1 cellular context compared by ENCODE assay signal in the genomic region with DNA sequence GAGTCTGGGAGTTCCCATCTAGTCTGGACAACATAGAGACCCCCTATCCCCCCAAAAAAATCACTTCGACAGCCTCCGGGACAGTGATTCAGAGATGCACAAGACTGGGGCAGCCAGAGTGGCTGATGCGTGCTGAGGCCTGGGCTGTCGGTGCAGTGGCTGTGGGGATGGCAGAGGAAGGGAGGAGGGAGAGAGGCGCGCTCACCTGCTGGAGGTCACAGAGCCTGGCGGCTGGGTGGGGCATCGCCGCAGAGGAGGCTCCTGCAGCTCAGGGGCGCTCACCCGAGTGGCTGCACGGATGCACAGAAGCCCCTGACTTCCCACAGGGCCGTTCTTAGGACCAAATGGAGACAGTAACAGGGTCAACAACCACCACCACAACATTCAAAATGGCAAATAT.
TF ChIP-seq lines count a peak whose summit lies in the region.

No MANE protein-coding gene starts in this region.

TF ChIP-seq in GM23338, 12 proteins besides CTCF, POLR2A, EP300 and RAD21 (continued from another document):
- TF ChIP-seq, protein P1, sequence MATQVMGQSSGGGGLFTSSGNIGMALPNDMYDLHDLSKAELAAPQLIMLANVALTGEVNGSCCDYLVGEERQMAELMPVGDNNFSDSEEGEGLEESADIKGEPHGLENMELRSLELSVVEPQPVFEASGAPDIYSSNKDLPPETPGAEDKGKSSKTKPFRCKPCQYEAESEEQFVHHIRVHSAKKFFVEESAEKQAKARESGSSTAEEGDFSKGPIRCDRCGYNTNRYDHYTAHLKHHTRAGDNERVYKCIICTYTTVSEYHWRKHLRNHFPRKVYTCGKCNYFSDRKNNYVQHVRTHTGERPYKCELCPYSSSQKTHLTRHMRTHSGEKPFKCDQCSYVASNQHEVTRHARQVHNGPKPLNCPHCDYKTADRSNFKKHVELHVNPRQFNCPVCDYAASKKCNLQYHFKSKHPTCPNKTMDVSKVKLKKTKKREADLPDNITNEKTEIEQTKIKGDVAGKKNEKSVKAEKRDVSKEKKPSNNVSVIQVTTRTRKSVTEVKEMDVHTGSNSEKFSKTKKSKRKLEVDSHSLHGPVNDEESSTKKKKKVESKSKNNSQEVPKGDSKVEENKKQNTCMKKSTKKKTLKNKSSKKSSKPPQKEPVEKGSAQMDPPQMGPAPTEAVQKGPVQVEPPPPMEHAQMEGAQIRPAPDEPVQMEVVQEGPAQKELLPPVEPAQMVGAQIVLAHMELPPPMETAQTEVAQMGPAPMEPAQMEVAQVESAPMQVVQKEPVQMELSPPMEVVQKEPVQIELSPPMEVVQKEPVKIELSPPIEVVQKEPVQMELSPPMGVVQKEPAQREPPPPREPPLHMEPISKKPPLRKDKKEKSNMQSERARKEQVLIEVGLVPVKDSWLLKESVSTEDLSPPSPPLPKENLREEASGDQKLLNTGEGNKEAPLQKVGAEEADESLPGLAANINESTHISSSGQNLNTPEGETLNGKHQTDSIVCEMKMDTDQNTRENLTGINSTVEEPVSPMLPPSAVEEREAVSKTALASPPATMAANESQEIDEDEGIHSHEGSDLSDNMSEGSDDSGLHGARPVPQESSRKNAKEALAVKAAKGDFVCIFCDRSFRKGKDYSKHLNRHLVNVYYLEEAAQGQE (IDR thresholded peaks at IDR 0.05; ENCODE audit: unreplicated experiment): no peak
- no peak for TF ChIP-seq ZNF114 (CRISPR knock-in tag; IDR thresholded peaks at IDR 0.05)
- no peak for TF ChIP-seq POLR2AphosphoS5 (IDR thresholded peaks at IDR 0.05; ENCODE audit: low read depth)
- TF ChIP-seq, protein P2, sequence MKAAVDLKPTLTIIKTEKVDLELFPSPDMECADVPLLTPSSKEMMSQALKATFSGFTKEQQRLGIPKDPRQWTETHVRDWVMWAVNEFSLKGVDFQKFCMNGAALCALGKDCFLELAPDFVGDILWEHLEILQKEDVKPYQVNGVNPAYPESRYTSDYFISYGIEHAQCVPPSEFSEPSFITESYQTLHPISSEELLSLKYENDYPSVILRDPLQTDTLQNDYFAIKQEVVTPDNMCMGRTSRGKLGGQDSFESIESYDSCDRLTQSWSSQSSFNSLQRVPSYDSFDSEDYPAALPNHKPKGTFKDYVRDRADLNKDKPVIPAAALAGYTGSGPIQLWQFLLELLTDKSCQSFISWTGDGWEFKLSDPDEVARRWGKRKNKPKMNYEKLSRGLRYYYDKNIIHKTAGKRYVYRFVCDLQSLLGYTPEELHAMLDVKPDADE (IDR thresholded peaks at IDR 0.05): no peak
- no peak for TF ChIP-seq EZH2 (IDR thresholded peaks at IDR 0.05; ENCODE audit: low read depth, unreplicated experiment)
- TF ChIP-seq STAT1 (IDR thresholded peaks at IDR 0.05; ENCODE audit: unreplicated experiment): no peak
- TF ChIP-seq CREB1 (CRISPR knock-in tag; IDR thresholded peaks at IDR 0.05; ENCODE audit: low read depth): no peak
- no peak for TF ChIP-seq NANOG (IDR thresholded peaks at IDR 0.05; ENCODE audit: borderline replicate concordance)
